ENCODE assay signal across 10 cellular contexts in genomic region chr10:31921031-31921430, GRCh38.
DNase-seq lines count a peak whose midpoint lies in the region; ATAC-seq lines count a peak whose summit lies in the region.
"Had no signal": no experiment of that assay in that cellular context is flagged by ENCODE, and none has a peak within 500 bp of the region (broad histone marks: within the 10 kb centered on the region; RNA-seq: fewer than 3 reads in every experiment).

No MANE protein-coding gene starts in this region.

- H3K27me3 Mint-ChIP-seq in central memory CD8-positive, alpha-beta T cell: no peaks in the 10 kb centered on the region

- no peak overlapping the region for H3K27ac Mint-ChIP-seq in central memory CD8-positive, alpha-beta T cell (ENCODE audit: low read depth)
- H3K27ac Mint-ChIP-seq: mesothelial cell of epicardium had no signal

- H3K36me3 Mint-ChIP-seq in central memory CD8-positive, alpha-beta T cell (ENCODE audit: insufficient read depth): peaks cover 1% of the 10 kb centered on the region

- DNase-seq in central memory CD8-positive, alpha-beta T cell (ENCODE audit: low spot score in 2 of 2): no peak
- DNase-seq in posterior cingulate gyrus (no peak), GM19240 (ENCODE audit: insufficient read length, low spot score) (no peak), SIG-M5 treated with dmso at 0.1 percent for 504 hours (lab: John Stamatoyannopoulos, UW; ENCODE audit: unreplicated experiment) (no peak)
- DNase-seq: transverse colon had no signal

- H3K4me3 Mint-ChIP-seq in central memory CD8-positive, alpha-beta T cell: peak overlapping the region; percentile 39
- H3K4me3 Mint-ChIP-seq: mesothelial cell of epicardium had no signal

- ATAC-seq in GM18517 (IDR thresholded peaks at IDR 0.05; ENCODE audit: unreplicated experiment) (peak; percentile 38), GM21529 (IDR thresholded peaks at IDR 0.05; ENCODE audit: unreplicated experiment) (peak; percentile 78), HG03196 (IDR thresholded peaks at IDR 0.05; ENCODE audit: unreplicated experiment) (peak; percentile 60)
- ATAC-seq in central memory CD8-positive, alpha-beta T cell (replicated peaks; ENCODE audit: extremely low read depth, poor library complexity, severe bottlenecking): no peak
- ATAC-seq: gastroesophageal sphincter had no signal

- intact Hi-C loops in posterior cingulate gyrus (cut with DNase I): loop anchor here (10.0 kb wide), 1 partner anchor 134 kb away; the partner anchor contains the start of gene KIF5B

- H3K4me1 Mint-ChIP-seq in central memory CD8-positive, alpha-beta T cell: peaks cover 64% of the 10 kb centered on the region

- no peaks in the 10 kb centered on the region for H3K9me3 Mint-ChIP-seq in central memory CD8-positive, alpha-beta T cell
